Comparison of ENCODE assay signal across 36 cellular contexts in genomic region chr20:13588049-13588448, GRCh38.
"Had no signal": no experiment of that assay in that cellular context is flagged by ENCODE, and none has a peak within 500 bp of the region (broad histone marks: within the 10 kb centered on the region; RNA-seq: fewer than 3 reads in every experiment).

No MANE protein-coding gene starts in this region.

- H3K9me3 ChIP-seq: adrenal gland, body of pancreas had no signal

- FAIRE-seq: astrocyte, TTC549 had no signal

- H3K4me1 ChIP-seq: adrenal gland, breast epithelium had no signal

- ATAC-seq: activated CD8-positive, alpha-beta T cell treated with anti-CD3 and anti-CD28 coated beads for 36 hours; activated naive CD4-positive, alpha-beta T cell treated with anti-CD3 and anti-CD28 coated beads, Interleukin-2, amount 50 U/mL, for 72 hours; activated T-cell treated with anti-CD3 and anti-CD28 coated beads, Interleukin-2, amount 50 U/mL, for 4 hours; activated T-cell treated with anti-CD3 and anti-CD28 coated beads, Interleukin-2, amount 50 U/mL, for 72 hours; activated T-helper 17 cell treated with anti-CD3 and anti-CD28 coated beads, Interleukin-2, amount 50 U/mL, for 72 hours; body of pancreas had no signal

- H3K27me3 Mint-ChIP-seq: activated B cell treated with CpG ODN at 0.5 μM for 24 hours; activated CD4-positive, alpha-beta memory T cell treated with anti-CD3 and anti-CD28 coated beads for 36 hours; activated CD4-positive, alpha-beta T cell treated with anti-CD3 and anti-CD28 coated beads, Interleukin-2, amount 10 ng/mL, durations not matched to agents 24 days and 14 days; activated CD8-positive, alpha-beta T cell treated with anti-CD3 and anti-CD28 coated beads for 36 hours; activated naive CD8-positive, alpha-beta T cell treated with anti-CD3 and anti-CD28 coated beads for 36 hours; activated T-helper 17 cell treated with anti-CD3 and anti-CD28 coated beads, Interleukin-2, amount 50 U/mL, for 72 hours had no signal

- H3K4me3 Mint-ChIP-seq: activated B cell treated with CpG ODN at 0.5 μM for 24 hours; activated CD4-positive, alpha-beta memory T cell treated with anti-CD3 and anti-CD28 coated beads for 36 hours; activated CD4-positive, alpha-beta T cell treated with anti-CD3 and anti-CD28 coated beads, Interleukin-2, amount 10 ng/mL, durations not matched to agents 24 days and 14 days; activated CD8-positive, alpha-beta T cell treated with anti-CD3 and anti-CD28 coated beads for 36 hours; activated naive CD4-positive, alpha-beta T cell treated with anti-CD3 and anti-CD28 coated beads for 36 hours; activated naive CD8-positive, alpha-beta T cell treated with anti-CD3 and anti-CD28 coated beads for 36 hours; activated T-cell treated with anti-CD3 and anti-CD28 coated beads, Interleukin-2, amount 50 U/mL, for 4 hours; activated T-cell treated with anti-CD3 and anti-CD28 coated beads, Interleukin-2, amount 50 U/mL, for 72 hours; activated T-helper 1 cell treated with anti-CD3 and anti-CD28 coated beads, Interleukin-12 subunit alpha, Interleukin-12 subunit beta, Interleukin-2, Interleukin-4 antibody, amounts not matched to agents 30 ng/mL and 10 ng/mL and 1 ng/mL, durations not matched to agents 14 hours and 24 hours and 36 hours; activated T-helper 17 cell treated with anti-CD3 and anti-CD28 coated beads, Interleukin-2, amount 50 U/mL, for 72 hours; T-helper 1 cell treated with Interleukin-12 subunit alpha and Interleukin-12 subunit beta and Interleukin-4 antibody, amounts not matched to agents 30 μg/mL and 1 μg/mL, for 36 hours; T-helper 2 cell treated with Interferon-gamma antibody and Interleukin-4, amounts not matched to agents 5 μg/mL and 100 μg/mL, for 36 hours had no signal

- H3K4me1 Mint-ChIP-seq: activated CD4-positive, alpha-beta T cell treated with anti-CD3 and anti-CD28 coated beads, Interleukin-2, amount 10 ng/mL, durations not matched to agents 24 days and 14 days had no signal

- H3K36me3 ChIP-seq: adrenal gland, brain microvascular endothelial cell, breast epithelium had no signal

- H3K27me3 ChIP-seq: adrenal gland, body of pancreas, brain microvascular endothelial cell, breast epithelium had no signal

- H3K27ac Mint-ChIP-seq: activated B cell treated with CpG ODN at 0.5 μM for 24 hours; activated CD4-positive, alpha-beta memory T cell treated with anti-CD3 and anti-CD28 coated beads for 36 hours; activated CD4-positive, alpha-beta T cell treated with anti-CD3 and anti-CD28 coated beads, Interleukin-2, amount 10 ng/mL, durations not matched to agents 24 days and 14 days; activated CD8-positive, alpha-beta T cell treated with anti-CD3 and anti-CD28 coated beads for 36 hours; activated naive CD4-positive, alpha-beta T cell treated with anti-CD3 and anti-CD28 coated beads for 36 hours; activated naive CD8-positive, alpha-beta T cell treated with anti-CD3 and anti-CD28 coated beads for 36 hours; activated T-cell treated with anti-CD3 and anti-CD28 coated beads, Interleukin-2, amount 50 U/mL, for 72 hours; activated T-helper 1 cell treated with anti-CD3 and anti-CD28 coated beads, Interleukin-12 subunit alpha, Interleukin-12 subunit beta, Interleukin-2, Interleukin-4 antibody, amounts not matched to agents 30 ng/mL and 10 ng/mL and 1 ng/mL, durations not matched to agents 14 hours and 24 hours and 36 hours; activated T-helper 17 cell treated with anti-CD3 and anti-CD28 coated beads, Interleukin-2, amount 50 U/mL, for 72 hours; T-helper 1 cell treated with Interleukin-12 subunit alpha and Interleukin-12 subunit beta and Interleukin-4 antibody, amounts not matched to agents 30 μg/mL and 1 μg/mL, for 36 hours; T-helper 2 cell treated with Interferon-gamma antibody and Interleukin-4, amounts not matched to agents 5 μg/mL and 100 μg/mL, for 36 hours had no signal

- H3K27ac ChIP-seq: adrenal gland, body of pancreas, brain microvascular endothelial cell, breast epithelium, VCaP had no signal

- H3K4me3 ChIP-seq: adrenal gland, body of pancreas, breast epithelium had no signal

- DNase-seq: activated B cell treated with CpG ODN at 0.5 μM for 24 hours; activated CD4-positive, alpha-beta memory T cell treated with anti-CD3 and anti-CD28 coated beads for 36 hours; activated CD4-positive, alpha-beta T cell treated with anti-CD3 and anti-CD28 coated beads for 4 hours; activated CD4-positive, alpha-beta T cell treated with anti-CD3 and anti-CD28 coated beads, Interleukin-2, amount 10 ng/mL, durations not matched to agents 24 days and 14 days; activated CD4-positive, alpha-beta T cell treated with anti-CD3 and anti-CD28 coated beads, Interleukin-2, amount 50 U/mL, for 1 hour; activated CD4-positive, alpha-beta T cell treated with anti-CD3 and anti-CD28 coated beads, Interleukin-2, amount 50 U/mL, for 4 hours; activated CD4-positive, CD25-positive, alpha-beta regulatory T cell treated with anti-CD3 and anti-CD28 coated beads, Interleukin-2, amount 50 U/mL, for 72 hours; activated CD8-positive, alpha-beta memory T cell treated with anti-CD3 and anti-CD28 coated beads, Interleukin-2, amount 50 U/mL, for 4 hours; activated CD8-positive, alpha-beta T cell treated with anti-CD3 and anti-CD28 coated beads for 36 hours; activated effector memory CD4-positive, alpha-beta T cell treated with anti-CD3 and anti-CD28 coated beads, Interleukin-2, amount 50 U/mL, for 16 hours; activated gamma-delta T cell treated with Interleukin-2 at 50 U/mL for 16 hours; activated naive CD4-positive, alpha-beta T cell; activated naive CD4-positive, alpha-beta T cell treated with anti-CD3 and anti-CD28 coated beads for 36 hours; activated naive CD4-positive, alpha-beta T cell treated with anti-CD3 and anti-CD28 coated beads, Interleukin-2, amount 50 U/mL, for 16 hours; activated naive CD8-positive, alpha-beta T cell treated with anti-CD3 and anti-CD28 coated beads for 36 hours; activated T-cell treated with anti-CD3 and anti-CD28 coated beads for 4 hours; activated T-cell treated with anti-CD3 and anti-CD28 coated beads, Interleukin-2, amount 50 U/mL, for 1 hour; activated T-cell treated with anti-CD3 and anti-CD28 coated beads, Interleukin-2, amount 50 U/mL, for 4 hours; activated T-cell treated with anti-CD3 and anti-CD28 coated beads, Interleukin-2, amount 50 U/mL, for 72 hours; adrenal gland; amniotic stem cell; aorta; body of pancreas; brain microvascular endothelial cell; central memory CD4-positive, alpha-beta T cell; T-helper 2 cell; T-helper 9 cell had no signal
